ENCODE assay signal across 15 cellular contexts in the genomic region with DNA sequence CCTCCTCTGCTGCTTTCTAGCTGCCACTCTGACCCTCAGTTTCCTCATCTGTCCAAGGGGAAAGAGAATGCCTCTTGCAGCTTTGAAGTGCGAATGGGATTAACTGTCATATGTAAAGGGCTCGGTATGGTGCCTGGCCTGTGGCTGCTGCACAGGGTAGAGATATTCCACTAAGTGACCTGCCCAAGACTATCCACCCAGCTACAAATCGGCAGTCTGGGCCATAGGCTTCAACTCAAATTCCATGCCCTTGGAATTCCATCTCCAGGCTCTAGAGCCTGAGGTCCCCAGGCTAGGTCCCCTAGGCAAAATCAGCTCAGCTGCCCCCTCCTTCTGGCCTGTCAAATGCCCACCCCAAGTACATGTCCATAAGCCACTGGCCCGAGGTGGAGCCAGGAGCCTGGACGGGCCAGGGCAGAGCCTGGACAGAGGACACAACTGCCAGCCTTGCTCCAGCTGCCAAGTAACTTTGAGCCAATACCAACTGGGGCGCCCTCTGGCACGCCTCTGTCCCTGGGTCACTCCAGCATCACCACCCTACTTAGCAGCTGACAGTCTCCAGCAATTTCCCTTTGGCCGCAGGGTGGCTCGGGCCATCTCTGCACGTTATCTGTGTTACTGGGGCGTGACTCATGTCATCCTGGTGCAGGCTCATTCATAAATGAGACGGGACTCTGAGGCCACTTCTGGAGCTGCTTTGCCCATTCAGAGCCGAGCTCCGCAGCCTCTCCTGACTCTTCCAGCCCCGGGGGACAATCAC. TPM values are rescaled to one million over a fixed set of nuclear protein-coding genes. Genes with fewer than 3 reads are reported as not detected.
DNase-seq lines count a peak whose midpoint lies in the region; TF ChIP-seq lines count a peak whose summit lies in the region.
"Had no signal": no experiment of that assay in that cellular context is flagged by ENCODE, and none has a peak within 500 bp of the region (broad histone marks: within the 10 kb centered on the region; RNA-seq: fewer than 3 reads in every experiment).

No MANE protein-coding gene starts in this region.

- H3K9me2 ChIP-seq in PC-9 (ENCODE audit: insufficient read depth): no peaks in the 10 kb centered on the region

- H3K27ac ChIP-seq in BLaER1: peak overlapping the region; percentile 90
- no peak overlapping the region for H3K27ac ChIP-seq in PC-9
- H3K27ac ChIP-seq: neural progenitor cell, SJCRH30, thoracic aorta had no signal

- H3K27me3 ChIP-seq in BLaER1 (no peaks in the 10 kb centered on the region), PC-9 (ENCODE audit: insufficient read depth, low read depth) (peaks cover 99% of the 10 kb centered on the region)
- H3K27me3 ChIP-seq: neural progenitor cell, SJCRH30 had no signal

- no TSS peak for BruUV-seq in PC-9 (replicated peaks; lab: Mats Ljungman, UMichigan)

- H3K9ac ChIP-seq in BLaER1: no peak overlapping the region; the same call in 1 of the 2 replicates
- H3K9ac ChIP-seq: neural progenitor cell had no signal

- no peaks in the 10 kb centered on the region for H3K79me2 ChIP-seq in PC-9 (ENCODE audit: low read depth)

- H4K20me1 ChIP-seq in BLaER1 (no peaks in the 10 kb centered on the region), PC-9 (ENCODE audit: insufficient read depth) (no peaks in the 10 kb centered on the region)

- no peak overlapping the region for H2AFZ ChIP-seq in PC-9
- H2AFZ ChIP-seq: neural progenitor cell had no signal

- DNase-seq in HK-2 (ENCODE audit: unreplicated experiment) (peak; percentile 4), RPMI8226 (peak; percentile 27), kidney tubule cell (ENCODE audit: low spot score) (peak; percentile 22), PC-9 (no peak), inferior parietal cortex (ENCODE audit: extremely low spot score) (no peak)
- no peak for DNase-seq in effector CD8-positive, alpha-beta T cell (lab: John Stamatoyannopoulos, UW)
- DNase-seq in stimulated activated CD8-positive, alpha-beta memory T cell treated with anti-CD3 and anti-CD28 coated beads, Interleukin-4, amount 100 ng/mL, for 48 hours: no peak
- DNase-seq: activated CD8-positive, alpha-beta T cell treated with anti-CD3 and anti-CD28 coated beads for 36 hours; effector memory CD4-positive, alpha-beta T cell; Kasumi-1; stimulated activated CD4-positive, alpha-beta T cell treated with anti-CD3 and anti-CD28 coated beads, Interleukin-2, amount 100 ng/mL, for 48 hours had no signal

- POLR2A ChIA-PET in PC-9 (lab: Charles Lee; ENCODE audit: unreplicated experiment): no interaction called here

- no peaks in the 10 kb centered on the region for H3K36me3 ChIP-seq in BLaER1
- no peaks in the 10 kb centered on the region for H3K36me3 ChIP-seq in PC-9 (ENCODE audit: low read depth)
- H3K36me3 ChIP-seq: neural progenitor cell, SJCRH30, thoracic aorta had no signal

- intact Hi-C loops in PC-9 (cut with micrococcal nuclease; ENCODE audit: unreplicated experiment): no loop called here

- peak overlapping the region; percentile 87 for H3K4me2 ChIP-seq in BLaER1
- no peak overlapping the region for H3K4me2 ChIP-seq in PC-9
- H3K4me2 ChIP-seq: neural progenitor cell had no signal

- H3K9me3 ChIP-seq in BLaER1 (no peaks in the 10 kb centered on the region), PC-9 (ENCODE audit: insufficient read depth, low read depth) (no peaks in the 10 kb centered on the region)
- H3K9me3 ChIP-seq: SJCRH30, thoracic aorta had no signal

- H3K4me3 ChIP-seq in BLaER1: no peak overlapping the region
- no peak overlapping the region for H3K4me3 ChIP-seq in PC-9
- H3K4me3 ChIP-seq: neural progenitor cell, SJCRH30, thoracic aorta had no signal

- H3K4me1 ChIP-seq in BLaER1 (peaks cover 100% of the 10 kb centered on the region), PC-9 (replicated peaks; ENCODE audit: insufficient read depth) (no peaks in the 10 kb centered on the region)
- H3K4me1 ChIP-seq: SJCRH30 had no signal

- TF ChIP-seq CTCF in PC-9 (conservative IDR thresholded peaks at IDR 0.05): no peak

- CTCF ChIA-PET in PC-9 (lab: Charles Lee): no interaction called here

- no peaks in the 10 kb centered on the region for H3F3A ChIP-seq in PC-9 (ENCODE audit: insufficient read depth, low read depth)

RNA-seq across cellular contexts. Expression of a gene that starts 57.1 kb away (rescaled TPM):
- 0.04 TPM in 1 of 2 replicates, not detected in the other for total RNA-seq in PC-9 (2021)

Comparison
In these comparisons a context has a peak if more than half of its experiments do, and no peak if none do; other contexts are left out.
1. DNase-seq: peak in HK-2 (single experiment), RPMI8226 (single experiment) and kidney tubule cell (single experiment); none in effector CD8-positive, alpha-beta T cell (single experiment), PC-9 (0 of 2), inferior parietal cortex (single experiment) and stimulated activated CD8-positive, alpha-beta memory T cell treated with anti-CD3 and anti-CD28 coated beads, Interleukin-4, amount 100 ng/mL, for 48 hours (single experiment).